ENCODE assay signal across 26 cellular contexts in genomic region chr12:57638096-57638495, GRCh38. TPM values are rescaled to one million over a fixed set of nuclear protein-coding genes. Genes with fewer than 3 reads are reported as not detected.
DNase-seq lines count a peak whose midpoint lies in the region; FAIRE-seq and TF ChIP-seq lines count a peak whose summit lies in the region.
"Had no signal": no experiment of that assay in that cellular context is flagged by ENCODE, and none has a peak within 500 bp of the region (broad histone marks: within the 10 kb centered on the region; RNA-seq: fewer than 3 reads in every experiment).

No MANE protein-coding gene starts in this region.

- peaks cover 5% of the 10 kb centered on the region for H3K4me1 Mint-ChIP-seq in activated CD4-positive, alpha-beta T cell treated with anti-CD3 and anti-CD28 coated beads, Interleukin-2, amount 10 ng/mL, durations not matched to agents 24 days and 14 days

- no peak overlapping the region for H3K4me3 Mint-ChIP-seq in activated CD4-positive, alpha-beta T cell treated with anti-CD3 and anti-CD28 coated beads, Interleukin-2, amount 10 ng/mL, durations not matched to agents 24 days and 14 days
- H3K4me3 Mint-ChIP-seq: CD4-positive, alpha-beta memory T cell; CD4-positive, CD25-positive, alpha-beta regulatory T cell; CD8-positive, alpha-beta memory T cell had no signal

- peak; percentile 42 for DNase-seq in activated CD4-positive, alpha-beta T cell treated with anti-CD3 and anti-CD28 coated beads, Interleukin-2, amount 10 ng/mL, durations not matched to agents 24 days and 14 days
- no peak for DNase-seq in activated CD4-positive, alpha-beta T cell treated with anti-CD3 and anti-CD28 coated beads for 4 hours
- peak; percentile 0 for DNase-seq in HTR-8/SVneo (ENCODE audit: insufficient read length, low spot score)
- DNase-seq in coronary artery (ENCODE audit: low spot score): peak; percentile 8
- DNase-seq in A673 (ENCODE audit: low spot score): no peak
- no peak for DNase-seq in NCI-H345 treated with DMSO at 0.1 percent for 48 hours (lab: John Stamatoyannopoulos, UW; ENCODE audit: unreplicated experiment)
- no peak for DNase-seq in GOT3 (lab: John Stamatoyannopoulos, UW)
- DNase-seq: 8988T; BE2C; C1 segment of cervical spinal cord; CD4-positive, alpha-beta memory T cell; CD4-positive, CD25-positive, alpha-beta regulatory T cell; CD8-positive, alpha-beta memory T cell; COR-L47; DMS 273 treated with DMSO at 0.1 percent for 48 hours; DMS153; DMS79; DND-41; EL; GDM1 had no signal

- peaks cover 34% of the 10 kb centered on the region for H3K27me3 Mint-ChIP-seq in activated CD4-positive, alpha-beta T cell treated with anti-CD3 and anti-CD28 coated beads, Interleukin-2, amount 10 ng/mL, durations not matched to agents 24 days and 14 days

- peaks cover 11% of the 10 kb centered on the region for H3K4me1 ChIP-seq in A673 (ENCODE audit: insufficient read depth, low read length, poor library complexity, severe bottlenecking)
- H3K4me1 ChIP-seq: BE2C, BLaER1 had no signal

- H3K27ac ChIP-seq in coronary artery (no peak overlapping the region), A673 (ENCODE audit: low read depth, low read length, poor library complexity, severe bottlenecking) (no peak overlapping the region)
- H3K27ac ChIP-seq: BLaER1 had no signal

- intact Hi-C loops in activated CD4-positive, alpha-beta T cell treated with anti-CD3 and anti-CD28 coated beads, Interleukin-2, amount 10 ng/mL, durations not matched to agents 24 days and 14 days (cut with micrococcal nuclease): no loop called here
- intact Hi-C loops in A673 (cut with micrococcal nuclease; ENCODE audit: unreplicated experiment): no loop called here

- FAIRE-seq in HTR-8/SVneo (lab: Jason Lieb, UNC): no peak
- FAIRE-seq: A204.1, GM12878, GM12892, GM18507 had no signal

- H3K36me3 ChIP-seq in A673 (ENCODE audit: insufficient read depth, low read length, poor library complexity, severe bottlenecking): no peaks in the 10 kb centered on the region
- H3K36me3 ChIP-seq: BE2C, BLaER1 had no signal

- CTCF ChIA-PET in A673 (lab: Charles Lee): no interaction called here

- no peaks in the 10 kb centered on the region for H3K36me3 Mint-ChIP-seq in activated CD4-positive, alpha-beta T cell treated with anti-CD3 and anti-CD28 coated beads, Interleukin-2, amount 10 ng/mL, durations not matched to agents 24 days and 14 days (ENCODE audit: low read depth)
- H3K36me3 Mint-ChIP-seq: CD14-positive monocyte; CD4-positive, alpha-beta memory T cell; CD4-positive, CD25-positive, alpha-beta regulatory T cell; CD8-positive, alpha-beta memory T cell had no signal

- no peak overlapping the region for H3K27ac Mint-ChIP-seq in activated CD4-positive, alpha-beta T cell treated with anti-CD3 and anti-CD28 coated beads, Interleukin-2, amount 10 ng/mL, durations not matched to agents 24 days and 14 days
- H3K27ac Mint-ChIP-seq: CD14-positive monocyte; CD4-positive, CD25-positive, alpha-beta regulatory T cell; CD8-positive, alpha-beta memory T cell had no signal

- POLR2A ChIA-PET in A673 (lab: Charles Lee; ENCODE audit: low non-redundant PET): no interaction called here

- no TSS peak for BruUV-seq in A673 (replicated peaks; lab: Mats Ljungman, UMichigan)

- TF ChIP-seq CTCF in coronary artery (IDR thresholded peaks at IDR 0.05): no peak
- no peak for TF ChIP-seq CTCF in A673 (conservative IDR thresholded peaks at IDR 0.05; ENCODE audit: low read depth, low read length)

- H3K9me3 ChIP-seq in A673 (ENCODE audit: low read depth, low read length, poor library complexity, severe bottlenecking): no peaks in the 10 kb centered on the region
- H3K9me3 ChIP-seq: BE2C had no signal

- H3K9me3 Mint-ChIP-seq in activated CD4-positive, alpha-beta T cell treated with anti-CD3 and anti-CD28 coated beads, Interleukin-2, amount 10 ng/mL, durations not matched to agents 24 days and 14 days: no peaks in the 10 kb centered on the region
- H3K9me3 Mint-ChIP-seq: CD4-positive, alpha-beta memory T cell; CD8-positive, alpha-beta memory T cell had no signal

- no peaks in the 10 kb centered on the region for H3K27me3 ChIP-seq in A673 (replicated peaks; ENCODE audit: insufficient read depth, low read depth, low read length, poor library complexity)

- H3K4me3 ChIP-seq in coronary artery (no peak overlapping the region), A673 (ENCODE audit: low read depth, low read length, poor library complexity, severe bottlenecking) (no peak overlapping the region)
- H3K4me3 ChIP-seq: BLaER1, GM12878 had no signal

RNA-seq across cellular contexts. Expression of gene B4GALNT1, which starts 5.1 kb away (rescaled TPM):
- 4.6 and 5.7 TPM in 2 replicates for total RNA-seq in activated CD4-positive, alpha-beta T cell treated with anti-CD3 and anti-CD28 coated beads, Interleukin-2, amount 10 ng/mL, durations not matched to agents 24 days and 14 days
- 34.5 and 39.0 TPM in 2 replicates for total RNA-seq in A673 (2021)
- total RNA-seq: CD4-positive, alpha-beta memory T cell; CD4-positive, CD25-positive, alpha-beta regulatory T cell had no signal

RNA-seq across cellular contexts. Expression of gene ARHGEF25, which starts 26.9 kb away (rescaled TPM):
- total RNA-seq in activated CD4-positive, alpha-beta T cell treated with anti-CD3 and anti-CD28 coated beads, Interleukin-2, amount 10 ng/mL, durations not matched to agents 24 days and 14 days: 1.6 and 1.7 TPM in 2 replicates
- 20.9 and 32.5 TPM in 2 replicates for total RNA-seq in A673 (2021)

RNA-seq across cellular contexts. Expression of gene DTX3, which starts 33.5 kb away (rescaled TPM):
- total RNA-seq in activated CD4-positive, alpha-beta T cell treated with anti-CD3 and anti-CD28 coated beads, Interleukin-2, amount 10 ng/mL, durations not matched to agents 24 days and 14 days: 15.9 and 18.3 TPM in 2 replicates
- 61.7 and 65.9 TPM in 2 replicates for total RNA-seq in A673 (2021)

RNA-seq across cellular contexts. Expression of gene PIP4K2C, which starts 47.1 kb away (rescaled TPM):
- 21.5 and 23.0 TPM in 2 replicates for total RNA-seq in activated CD4-positive, alpha-beta T cell treated with anti-CD3 and anti-CD28 coated beads, Interleukin-2, amount 10 ng/mL, durations not matched to agents 24 days and 14 days
- 34.9 and 35.4 TPM in 2 replicates for total RNA-seq in A673 (2021)

RNA-seq across cellular contexts. Expression of gene OS9, which starts 55.8 kb away (rescaled TPM):
- 84.3 and 92.6 TPM in 2 replicates for total RNA-seq in activated CD4-positive, alpha-beta T cell treated with anti-CD3 and anti-CD28 coated beads, Interleukin-2, amount 10 ng/mL, durations not matched to agents 24 days and 14 days
- 142 and 161 TPM in 2 replicates for total RNA-seq in A673 (2021)

Comparison
In these comparisons a context has a peak if more than half of its experiments do, and no peak if none do; other contexts are left out.
1. DNase-seq: peak in activated CD4-positive, alpha-beta T cell treated with anti-CD3 and anti-CD28 coated beads, Interleukin-2, amount 10 ng/mL, durations not matched to agents 24 days and 14 days (single experiment), HTR-8/SVneo (single experiment) and coronary artery (single experiment); none in activated CD4-positive, alpha-beta T cell treated with anti-CD3 and anti-CD28 coated beads for 4 hours (0 of 2), A673 (single experiment), NCI-H345 treated with DMSO at 0.1 percent for 48 hours (single experiment) and GOT3 (single experiment).